5 cellular contexts compared by ENCODE assay signal in genomic region chr22:42112793-42113192, GRCh38. TPM values are rescaled to one million over a fixed set of nuclear protein-coding genes. Genes with fewer than 3 reads are reported as not detected.
A peak's percentile ranks its signal among the peaks of the same experiment; 100 is the strongest.
DNase-seq lines count a peak whose midpoint lies in the region; TF ChIP-seq lines count a peak whose summit lies in the region.
"Not testable (repeated sequence)": the region's sequence is repeated elsewhere in the genome, so short reads cannot be mapped to it uniquely, and the experiment has no call there.
"Had no signal": no experiment of that assay in that cellular context is flagged by ENCODE, and none has a peak within 500 bp of the region (broad histone marks: within the 10 kb centered on the region; RNA-seq: fewer than 3 reads in every experiment).

No MANE protein-coding gene starts in this region.

- H3K9me3 Mint-ChIP-seq in HFFc6: peaks cover 17% of the 10 kb centered on the region

- not testable (repeated sequence) for H3K36me3 Mint-ChIP-seq in HFFc6 (ENCODE audit: low read depth)

- not testable (repeated sequence) for H3K27me3 Mint-ChIP-seq in HFFc6 (ENCODE audit: insufficient read depth)

- TF ChIP-seq CTCF in AG09309 (IDR thresholded peaks at IDR 0.05; ENCODE audit: control insufficient read depth, insufficient read depth, low read depth, low read length, missing control alignments): peak; percentile 20
- 0 out of 2 replicates have a peak, but pooled peaks have one; percentile 13 for TF ChIP-seq CTCF in HFFc6 (IDR thresholded peaks at IDR 0.05)
- TF ChIP-seq CTCF in fibroblast of pulmonary artery (IDR thresholded peaks at IDR 0.05; ENCODE audit: low read length, missing control alignments): peak; percentile 23

- H3K4me3 ChIP-seq in AG09309 (ENCODE audit: control insufficient read depth, low read depth, low read length); fibroblast of pulmonary artery (replicated peaks; ENCODE audit: low read depth, low read length): not testable (repeated sequence)

- H3K4me1 Mint-ChIP-seq in HFFc6 (ENCODE audit: low read depth): not testable (repeated sequence)

- H3K27ac Mint-ChIP-seq in HFFc6: not testable (repeated sequence)

- not testable (repeated sequence) for DNase-seq in AG09309 (ENCODE audit: low read depth); HFFc6
- DNase-seq in SK-N-DZ (ENCODE audit: low spot score) (peak; percentile 57), fibroblast of pulmonary artery (ENCODE audit: low read depth) (peak; percentile 18)

- not testable (repeated sequence) for H3K4me3 Mint-ChIP-seq in HFFc6

RNA-seq across cellular contexts. Expression of gene CYP2D6, which starts 17.8 kb away (rescaled TPM):
- total RNA-seq in HFFc6 (2021; fragmentation: NEBNext Ultra II Directional; extraction: Animal tissue kit (Norgen Biotek cat#: 25700)): under 1 TPM in 5 of 6 experiments, not detected in 1; 0.13 to 0.35 (median 0.17) TPM
- polyA plus RNA-seq in SK-N-DZ (2014; cell fraction: cytosol; rRNA removed): 0.14 and 0.31 TPM in 2 replicates
- 11.4 and 12.4 TPM in 2 replicates for polyA plus RNA-seq in SK-N-DZ (2014; cell fraction: nucleus; rRNA removed)
- total RNA-seq: left ventricle myocardium superior had no signal

RNA-seq across cellular contexts. Expression of gene NDUFA6, which starts 22.2 kb away (rescaled TPM):
- 10 to 100 TPM; 69.6 to 90.2 (median 81.9) TPM for total RNA-seq in HFFc6 (2021; fragmentation: NEBNext Ultra II Directional; extraction: Animal tissue kit (Norgen Biotek cat#: 25700))
- 157 and 169 TPM in 2 replicates for polyA plus RNA-seq in SK-N-DZ (2014; cell fraction: cytosol; rRNA removed)
- polyA plus RNA-seq in SK-N-DZ (2014; cell fraction: nucleus; rRNA removed): 115 and 120 TPM in 2 replicates

RNA-seq across cellular contexts. Expression of gene SMDT1, which starts 33.3 kb away (rescaled TPM):
- 10 to 100 TPM; 46.8 to 55.4 (median 51.7) TPM for total RNA-seq in HFFc6 (2021; fragmentation: NEBNext Ultra II Directional; extraction: Animal tissue kit (Norgen Biotek cat#: 25700))
- polyA plus RNA-seq in SK-N-DZ (2014; cell fraction: cytosol; rRNA removed): 12.4 and 19.3 TPM in 2 replicates
- polyA plus RNA-seq in SK-N-DZ (2014; cell fraction: nucleus; rRNA removed): 6.9 and 14.3 TPM in 2 replicates

RNA-seq across cellular contexts. Expression of gene PHETA2, which starts 38.7 kb away (rescaled TPM):
- 10 to 100 TPM in 2 of 6 experiments, 1 to 10 TPM in 4; 7.4 to 12.5 (median 7.6) TPM for total RNA-seq in HFFc6 (2021; fragmentation: NEBNext Ultra II Directional; extraction: Animal tissue kit (Norgen Biotek cat#: 25700))
- 0.08 and 0.16 TPM in 2 replicates for polyA plus RNA-seq in SK-N-DZ (2014; cell fraction: cytosol; rRNA removed)
- 0.29 TPM in 1 of 2 replicates, not detected in the other for polyA plus RNA-seq in SK-N-DZ (2014; cell fraction: nucleus; rRNA removed)

RNA-seq across cellular contexts. Expression of gene NAGA, which starts 42.2 kb away (rescaled TPM):
- total RNA-seq in HFFc6 (2021; fragmentation: NEBNext Ultra II Directional; extraction: Animal tissue kit (Norgen Biotek cat#: 25700)): 10 to 100 TPM; 19.5 to 24.4 (median 21.7) TPM
- polyA plus RNA-seq in SK-N-DZ (2014; cell fraction: cytosol; rRNA removed): 24.8 and 29.4 TPM in 2 replicates
- polyA plus RNA-seq in SK-N-DZ (2014; cell fraction: nucleus; rRNA removed): 13.0 and 13.5 TPM in 2 replicates
